8 cellular contexts compared by ENCODE assay signal in genomic region chr13:78608705-78609463, GRCh38. TPM values are rescaled to one million over a fixed set of nuclear protein-coding genes. Genes with fewer than 3 reads are reported as not detected.
DNase-seq lines count a peak whose midpoint lies in the region; ATAC-seq and TF ChIP-seq lines count a peak whose summit lies in the region.

No MANE protein-coding gene starts in this region.

- H3K4me1 ChIP-seq in breast epithelium (peaks cover 0 to 5% of the 10 kb centered on the region in 2 donors), liver (ENCODE audit: control insufficient read depth in 4 of 4, insufficient read depth in 4 of 4, low read length in 3 of 4) (peaks cover 11 to 26% (median 20%) of the 10 kb centered on the region in 4 donors), thyroid gland (peaks cover 18% of the 10 kb centered on the region in 2 donors)

- no peaks in the 10 kb centered on the region for H3K9me3 Mint-ChIP-seq in activated CD4-positive, alpha-beta T cell treated with anti-CD3 and anti-CD28 coated beads, Interleukin-2, amount 10 ng/mL, durations not matched to agents 24 days and 14 days

- H3K27ac ChIP-seq in breast epithelium (no peak overlapping the region), liver (ENCODE audit: low read depth in 1 of 2, low read length in 2 of 2) (no peak overlapping the region), thyroid gland (no peak overlapping the region)

- peak overlapping the region; percentile 45 for H3K27ac Mint-ChIP-seq in activated CD4-positive, alpha-beta T cell treated with anti-CD3 and anti-CD28 coated beads, Interleukin-2, amount 10 ng/mL, durations not matched to agents 24 days and 14 days

- no peak overlapping the region for H3K9ac ChIP-seq in liver (ENCODE audit: low read depth in 1 of 2, low read length in 2 of 2)

- no peaks in the 10 kb centered on the region for H3K36me3 ChIP-seq in breast epithelium
- H3K36me3 ChIP-seq in liver (ENCODE audit: control insufficient read depth in 4 of 4, insufficient read depth in 3 of 4, low read depth in 1 of 4, low read length in 3 of 4): no peaks in the 10 kb centered on the region
- H3K36me3 ChIP-seq in thyroid gland: no peaks in the 10 kb centered on the region

- H3K27me3 Mint-ChIP-seq in activated CD4-positive, alpha-beta T cell treated with anti-CD3 and anti-CD28 coated beads, Interleukin-2, amount 10 ng/mL, durations not matched to agents 24 days and 14 days: peaks cover 76% of the 10 kb centered on the region

- TF ChIP-seq RAD21 in liver (IDR thresholded peaks at IDR 0.05): no peak

- H3K4me1 Mint-ChIP-seq in activated CD4-positive, alpha-beta T cell treated with anti-CD3 and anti-CD28 coated beads, Interleukin-2, amount 10 ng/mL, durations not matched to agents 24 days and 14 days: peaks cover 17% of the 10 kb centered on the region

- intact Hi-C loops in activated CD4-positive, alpha-beta T cell treated with anti-CD3 and anti-CD28 coated beads, Interleukin-2, amount 10 ng/mL, durations not matched to agents 24 days and 14 days (cut with micrococcal nuclease): loop anchor here (1.0 kb wide), 1 partner anchor 14 kb away; no protein-coding TSS in a partner anchor
- intact Hi-C loops in breast epithelium (cut with DNase I; ENCODE audit: low total_unique reads): no loop called here
- intact Hi-C loops in thyroid gland (cut with DNase I): loop anchor here (10.0 kb wide), 1 partner anchor 46 kb away; the partner anchor contains the start of gene OBI1

- H3K4me3 Mint-ChIP-seq in activated CD4-positive, alpha-beta T cell treated with anti-CD3 and anti-CD28 coated beads, Interleukin-2, amount 10 ng/mL, durations not matched to agents 24 days and 14 days: peak overlapping the region; percentile 76

- H3K36me3 Mint-ChIP-seq in activated CD4-positive, alpha-beta T cell treated with anti-CD3 and anti-CD28 coated beads, Interleukin-2, amount 10 ng/mL, durations not matched to agents 24 days and 14 days (ENCODE audit: low read depth): peaks cover 5% of the 10 kb centered on the region

- peak; percentile 64 for DNase-seq in activated CD4-positive, alpha-beta T cell treated with anti-CD3 and anti-CD28 coated beads, Interleukin-2, amount 10 ng/mL, durations not matched to agents 24 days and 14 days
- DNase-seq in activated CD4-positive, alpha-beta T cell treated with anti-CD3 and anti-CD28 coated beads, Interleukin-2, amount 50 U/mL, for 1 hour: no peak
- DNase-seq in breast epithelium (ENCODE audit: low spot score in 2 of 2): no peak
- DNase-seq in thyroid gland: no peak
- DNase-seq in GM03348 (ENCODE audit: low spot score): no peak

- ATAC-seq in GM18517 (IDR thresholded peaks at IDR 0.05; ENCODE audit: unreplicated experiment) (no peak), HG03108 (IDR thresholded peaks at IDR 0.05; ENCODE audit: unreplicated experiment) (no peak)

- no peak for TF ChIP-seq POLR2A in breast epithelium (IDR thresholded peaks at IDR 0.05)
- no peak for TF ChIP-seq POLR2A in thyroid gland (IDR thresholded peaks at IDR 0.05)

- peak overlapping the region; percentile 48 to 70 (median 51) for H3K4me3 ChIP-seq in breast epithelium
- peak overlapping the region; percentile 9 to 76 (median 58) for H3K4me3 ChIP-seq in liver (ENCODE audit: low read depth in 1 of 3, low read length in 3 of 3)
- H3K4me3 ChIP-seq in thyroid gland (replicated peaks in 1 of 3): peak overlapping the region in 2 of 3 donors; percentile 38 to 47

- H3K27me3 ChIP-seq in breast epithelium (peaks cover 12 to 64% of the 10 kb centered on the region in 2 donors), liver (ENCODE audit: control insufficient read depth in 4 of 4, insufficient read depth in 4 of 4, low read length in 3 of 4) (peaks cover 1 to 17% (median 7%) of the 10 kb centered on the region in 4 donors), thyroid gland (peaks cover 57% of the 10 kb centered on the region)

- H3K9me3 ChIP-seq in breast epithelium (no peaks in the 10 kb centered on the region), liver (ENCODE audit: control insufficient read depth in 4 of 4, low read length in 3 of 4) (no peaks in the 10 kb centered on the region), thyroid gland (no peaks in the 10 kb centered on the region)

- 3% methylated on average over 53 of the region's 53 CpGs for WGBS in liver
- WGBS in thyroid gland, 2 donors: 1 to 3% methylated on average over 43 of the region's 53 CpGs

- TF ChIP-seq CTCF in breast epithelium (IDR thresholded peaks at IDR 0.05): no peak
- TF ChIP-seq CTCF in liver (IDR thresholded peaks at IDR 0.05; ENCODE audit: low read depth, low read length, missing input control): no peak
- no peak for TF ChIP-seq CTCF in thyroid gland (IDR thresholded peaks at IDR 0.05)

TF ChIP-seq in liver, 16 proteins besides CTCF, POLR2A, EP300 and RAD21:
- TF ChIP-seq HNF4A (conservative IDR thresholded peaks at IDR 0.05): no peak

RNA-seq across cellular contexts. Expression of gene POU4F1, which starts 5.5 kb away (rescaled TPM):
- total RNA-seq in activated CD4-positive, alpha-beta T cell treated with anti-CD3 and anti-CD28 coated beads, Interleukin-2, amount 10 ng/mL, durations not matched to agents 24 days and 14 days: 0.12 and 0.14 TPM in 2 replicates
- total RNA-seq in breast epithelium (not detected), liver (under 1 TPM in 1 of 2 donors, not detected in 1; 0.05 TPM), thyroid gland (not detected)
- polyA plus RNA-seq in liver: under 1 TPM in 1 of 2 donors, not detected in 1; 0.01 TPM

RNA-seq across cellular contexts. Expression of gene OBI1, which starts 50.1 kb away (rescaled TPM):
- 21.4 and 22.6 TPM in 2 replicates for total RNA-seq in activated CD4-positive, alpha-beta T cell treated with anti-CD3 and anti-CD28 coated beads, Interleukin-2, amount 10 ng/mL, durations not matched to agents 24 days and 14 days
- total RNA-seq in breast epithelium (10 to 100 TPM; 10.1 to 14.0 (median 13.4) TPM), liver (1 to 10 TPM; 4.1 to 8.9 TPM), thyroid gland (10 to 100 TPM; 10.1 to 17.3 (median 13.5) TPM)
- polyA plus RNA-seq in liver: 1 to 10 TPM; 1.7 to 2.0 TPM
